ENCODE assay signal across 8 cellular contexts in genomic region chr16:57994778-57995177, GRCh38. TPM values are rescaled to one million over a fixed set of nuclear protein-coding genes. Genes with fewer than 3 reads are reported as not detected.
DNase-seq lines count a peak whose midpoint lies in the region; ATAC-seq, FAIRE-seq and TF ChIP-seq lines count a peak whose summit lies in the region.

No MANE protein-coding gene starts in this region.

- POLR2A ChIA-PET in HepG2 (lab: Yijun Ruan, JAX): no interaction called here

- H3K4me2 ChIP-seq in HepG2 (ENCODE audit: low read depth, low read length): no peak overlapping the region

- H3K4me3 ChIP-seq in adrenal gland (no peak overlapping the region), HepG2 (replicated peaks in 1 of 3; ENCODE audit: insufficient read depth in 1 of 3, low read depth in 2 of 3, low read length in 3 of 3) (no peak overlapping the region), sigmoid colon (no peak overlapping the region)

- 11 to 25% (median 16%) methylated on average over 4 of the region's 4 CpGs for WGBS in adrenal gland, 4 donors
- 50% methylated on average over 4 of the region's 4 CpGs for WGBS in HepG2 (ENCODE audit: low lambda C conversion rate)
- 19 to 28% methylated on average over 4 of the region's 4 CpGs for WGBS in sigmoid colon, 2 donors

- FAIRE-seq in HepG2 (lab: Jason Lieb, UNC): peak; percentile 40

- H4K20me1 ChIP-seq in HepG2 (ENCODE audit: insufficient read depth, low read length): no peaks in the 10 kb centered on the region

- no TSS peak for BruUV-seq in HepG2 (replicated peaks; lab: Mats Ljungman, UMichigan)

- peak; percentile 57 for DNase-seq in stimulated activated CD4-positive, alpha-beta T cell treated with anti-CD3 and anti-CD28 coated beads, Interleukin-15, amount 100 ng/mL, for 24 hours
- DNase-seq in stimulated activated CD4-positive, alpha-beta T cell treated with anti-CD3 and anti-CD28 coated beads, Interleukin-4, amount 100 ng/mL, for 4 hours: no peak
- DNase-seq in RKO (ENCODE audit: low spot score) (peak; percentile 58), adrenal gland (peak in 6 of 7 donors; percentile 70 to 85 (median 76)), HepG2 (ENCODE audit: low spot score) (peak; percentile 44), sigmoid colon (no peak)

- no peak overlapping the region for H2AFZ ChIP-seq in HepG2 (ENCODE audit: low read length)

- TF ChIP-seq EP300 in HepG2 (IDR thresholded peaks at IDR 0.05; ENCODE audit: low read depth in 2 of 2, low read length in 2 of 2): no peak
- TF ChIP-seq EP300 in HepG2 (CRISPR knock-in tag; IDR thresholded peaks at IDR 0.05; ENCODE audit: borderline replicate concordance): no peak
- TF ChIP-seq EP300 in sigmoid colon (IDR thresholded peaks at IDR 0.05): no peak

- TF ChIP-seq CTCF in adrenal gland (IDR thresholded peaks at IDR 0.05) (peak in 5 of 6 experiments; percentile 16 to 53 (median 46)), HepG2 (CRISPR knock-in tag; IDR thresholded peaks at IDR 0.05) (peak; percentile 63), sigmoid colon (IDR thresholded peaks at IDR 0.05) (no peak)

- peaks cover 0 to 22% of the 10 kb centered on the region in 2 donors for H3K36me3 ChIP-seq in adrenal gland (replicated peaks in 1 of 2)
- peaks cover 9 to 19% of the 10 kb centered on the region in 2 experiments; a peak in 4 of 5 replicates for H3K36me3 ChIP-seq in HepG2 (replicated peaks in 1 of 2; ENCODE audit: control insufficient read depth in 1 of 2, insufficient read depth in 2 of 2, low read length in 2 of 2)
- peaks cover 7 to 43% (median 27%) of the 10 kb centered on the region in 4 donors for H3K36me3 ChIP-seq in sigmoid colon

- H3K27me3 ChIP-seq in adrenal gland: no peaks in the 10 kb centered on the region
- peaks cover 2 to 4% of the 10 kb centered on the region in 2 experiments; a peak in 2 of 5 replicates for H3K27me3 ChIP-seq in HepG2 (ENCODE audit: control insufficient read depth in 1 of 2, insufficient read depth in 2 of 2, low read length in 2 of 2)
- no peaks in the 10 kb centered on the region for H3K27me3 ChIP-seq in sigmoid colon

- TF ChIP-seq RAD21 in HepG2 (CRISPR knock-in tag; IDR thresholded peaks at IDR 0.05): no peak

- intact Hi-C loops in adrenal gland (cut with DNase I): loop anchor here (5.0 to 10.0 kb wide), 5 partner anchors 52 to 410 kb away; no protein-coding TSS in a partner anchor
- intact Hi-C loops in HepG2 (cut with micrococcal nuclease; ENCODE audit: unreplicated experiment): no loop called here
- intact Hi-C loops in sigmoid colon (cut with DNase I): no loop called here

- CTCF ChIA-PET in HepG2 (lab: Yijun Ruan, JAX; ENCODE audit: low intra/inter-chr PET ratio, low total read pairs): interaction anchor here (1.8 kb wide), 1 partner anchor 96 kb away, joined by 5 read pairs; no protein-coding TSS in a partner anchor

- in situ Hi-C loops in HepG2 (cut with HindIII; ENCODE audit: extremely low pct_ligation_motif_present, low pct_unique_long_range_greater_than_20kb): no loop called here

- H3K9ac ChIP-seq in HepG2 (ENCODE audit: insufficient read depth, low read depth, low read length): no peak overlapping the region

- H3K4me1 ChIP-seq in adrenal gland (replicated peaks in 1 of 2): peaks cover 10 to 12% of the 10 kb centered on the region in 2 donors
- peaks cover 14% of the 10 kb centered on the region for H3K4me1 ChIP-seq in HepG2 (ENCODE audit: insufficient read depth, low read length)
- peaks cover 0 to 33% (median 18%) of the 10 kb centered on the region in 4 donors for H3K4me1 ChIP-seq in sigmoid colon

- ATAC-seq in HG03135 (IDR thresholded peaks at IDR 0.05; ENCODE audit: unreplicated experiment) (peak; percentile 51), HepG2 (peak; percentile 42), GM21515 (IDR thresholded peaks at IDR 0.05; ENCODE audit: unreplicated experiment) (no peak)

- H3K9me3 ChIP-seq in adrenal gland (replicated peaks in 1 of 3) (no peaks in the 10 kb centered on the region), HepG2 (ENCODE audit: low read length) (no peaks in the 10 kb centered on the region), sigmoid colon (no peaks in the 10 kb centered on the region)

- H3K27ac ChIP-seq in adrenal gland (no peak overlapping the region), HepG2 (ENCODE audit: extremely low read length, insufficient read depth, low read length) (no peak overlapping the region), sigmoid colon (no peak overlapping the region)

- peaks cover 4% of the 10 kb centered on the region for H3K79me2 ChIP-seq in HepG2 (ENCODE audit: insufficient read depth, low read length)

- TF ChIP-seq POLR2A in adrenal gland (IDR thresholded peaks at IDR 0.05): no peak
- no peak for TF ChIP-seq POLR2A in HepG2 (IDR thresholded peaks at IDR 0.05; ENCODE audit: insufficient read depth in 1 of 2, low read depth in 2 of 2, low read length in 2 of 2)
- TF ChIP-seq POLR2A in sigmoid colon (IDR thresholded peaks at IDR 0.05): no peak

RNA-seq across cellular contexts. Expression of gene ZNF319, which starts 5.7 kb away (rescaled TPM):
- total RNA-seq in adrenal gland (10 to 100 TPM in 6 of 8 donors, 1 to 10 TPM in 2; 5.6 to 17.9 (median 10.6) TPM), HepG2 (2016; rRNA removed; fragmentation: Illumina TruSeq; extraction: Trizol) (3.5 and 3.6 TPM in 2 replicates), sigmoid colon (1 to 10 TPM; 4.1 to 5.7 (median 4.9) TPM)
- polyA plus RNA-seq in adrenal gland (1 to 10 TPM; 3.2 to 5.0 (median 3.3) TPM), HepG2 (2011; rRNA removed) (2.4 and 5.2 TPM in 2 replicates), sigmoid colon (1 to 10 TPM; 1.2 to 5.7 (median 1.2) TPM)
- 0.51 and 0.88 TPM in 2 replicates for total RNA-seq in HepG2 (2016; cell fraction: cytosol; rRNA removed; fragmentation: Illumina TruSeq; extraction: Trizol; ENCODE audit: low read depth)
- total RNA-seq in HepG2 (2016; cell fraction: insoluble cytoplasmic fraction; rRNA removed; fragmentation: Illumina TruSeq; extraction: Trizol): 3.1 and 3.2 TPM in 2 replicates
- 2.3 and 2.7 TPM in 2 replicates for total RNA-seq in HepG2 (2016; cell fraction: membrane; rRNA removed; fragmentation: Illumina TruSeq; extraction: Trizol)
- total RNA-seq in HepG2 (2016; cell fraction: nucleus; rRNA removed; fragmentation: Illumina TruSeq; extraction: Trizol): 3.0 and 3.7 TPM in 2 replicates
- polyA plus RNA-seq in HepG2 (2011; cell fraction: cytosol; rRNA removed): 2.9 and 3.1 TPM in 2 replicates
- 7.2 and 8.1 TPM in 2 replicates for polyA plus RNA-seq in HepG2 (2011; cell fraction: nucleus; rRNA removed)
- polyA plus RNA-seq in HepG2 (2012): 2.2 and 4.4 TPM in 2 replicates
- polyA plus RNA-seq in HepG2 (2016; cell fraction: cytosol; fragmentation: Illumina TruSeq; extraction: Trizol; ENCODE audit: low read depth): 0.15 and 0.25 TPM in 2 replicates
- polyA plus RNA-seq in HepG2 (2016; cell fraction: insoluble cytoplasmic fraction; fragmentation: Illumina TruSeq; extraction: Trizol; ENCODE audit: low read depth): 4.6 TPM in 2 replicates
- 1.0 and 1.3 TPM in 2 replicates for polyA plus RNA-seq in HepG2 (2016; cell fraction: membrane; fragmentation: Illumina TruSeq; extraction: Trizol; ENCODE audit: low read depth)
- 5.6 TPM in 2 replicates for polyA plus RNA-seq in HepG2 (2016; cell fraction: nucleus; fragmentation: Illumina TruSeq; extraction: Trizol; ENCODE audit: insufficient read depth, low read depth)
- polyA minus RNA-seq in HepG2 (2011; rRNA and poly(A)+ RNA removed; ENCODE audit: low replicate concordance): 8.6 and 11.6 TPM in 2 replicates
- polyA minus RNA-seq in HepG2 (2011; cell fraction: cytosol; rRNA and poly(A)+ RNA removed): 4.9 and 6.1 TPM in 2 replicates
- 4.6 and 5.0 TPM in 2 replicates for polyA minus RNA-seq in HepG2 (2011; cell fraction: nucleus; rRNA and poly(A)+ RNA removed)

RNA-seq across cellular contexts. Expression of gene USB1, which starts 6.4 kb away (rescaled TPM):
- 100 to 1,000 TPM in 1 of 8 donors, 10 to 100 TPM in 7; 38.7 to 273 (median 54.6) TPM for total RNA-seq in adrenal gland
- 10 to 100 TPM; 26.9 to 38.6 (median 37.2) TPM for polyA plus RNA-seq in adrenal gland
- total RNA-seq in HepG2 (2016; rRNA removed; fragmentation: Illumina TruSeq; extraction: Trizol): 16.7 and 33.5 TPM in 2 replicates
- 11.1 and 11.2 TPM in 2 replicates for total RNA-seq in HepG2 (2016; cell fraction: cytosol; rRNA removed; fragmentation: Illumina TruSeq; extraction: Trizol; ENCODE audit: low read depth)
- 17.4 and 32.4 TPM in 2 replicates for total RNA-seq in HepG2 (2016; cell fraction: insoluble cytoplasmic fraction; rRNA removed; fragmentation: Illumina TruSeq; extraction: Trizol)
- total RNA-seq in HepG2 (2016; cell fraction: membrane; rRNA removed; fragmentation: Illumina TruSeq; extraction: Trizol): 47.5 and 49.4 TPM in 2 replicates
- 17.8 and 27.0 TPM in 2 replicates for total RNA-seq in HepG2 (2016; cell fraction: nucleus; rRNA removed; fragmentation: Illumina TruSeq; extraction: Trizol)
- 65.4 and 75.9 TPM in 2 replicates for polyA plus RNA-seq in HepG2 (2011; rRNA removed)
- 60.7 and 64.8 TPM in 2 replicates for polyA plus RNA-seq in HepG2 (2011; cell fraction: cytosol; rRNA removed)
- polyA plus RNA-seq in HepG2 (2011; cell fraction: nucleus; rRNA removed): 51.6 and 63.8 TPM in 2 replicates
- polyA plus RNA-seq in HepG2 (2012): 24.1 and 47.2 TPM in 2 replicates
- polyA plus RNA-seq in HepG2 (2016; cell fraction: cytosol; fragmentation: Illumina TruSeq; extraction: Trizol; ENCODE audit: low read depth): 54.6 and 63.3 TPM in 2 replicates
- polyA plus RNA-seq in HepG2 (2016; cell fraction: insoluble cytoplasmic fraction; fragmentation: Illumina TruSeq; extraction: Trizol; ENCODE audit: low read depth): 76.8 and 103 TPM in 2 replicates
- 136 and 142 TPM in 2 replicates for polyA plus RNA-seq in HepG2 (2016; cell fraction: membrane; fragmentation: Illumina TruSeq; extraction: Trizol; ENCODE audit: low read depth)
- 62.4 and 62.9 TPM in 2 replicates for polyA plus RNA-seq in HepG2 (2016; cell fraction: nucleus; fragmentation: Illumina TruSeq; extraction: Trizol; ENCODE audit: insufficient read depth, low read depth)
- polyA minus RNA-seq in HepG2 (2011; rRNA and poly(A)+ RNA removed; ENCODE audit: low replicate concordance): 97.4 and 101 TPM in 2 replicates
- polyA minus RNA-seq in HepG2 (2011; cell fraction: cytosol; rRNA and poly(A)+ RNA removed): 44.2 and 48.1 TPM in 2 replicates
- polyA minus RNA-seq in HepG2 (2011; cell fraction: nucleus; rRNA and poly(A)+ RNA removed): 30.8 and 37.7 TPM in 2 replicates
- total RNA-seq in sigmoid colon: 10 to 100 TPM; 19.9 to 44.9 (median 34.9) TPM
- polyA plus RNA-seq in sigmoid colon: 10 to 100 TPM; 31.1 to 39.1 (median 36.6) TPM

RNA-seq across cellular contexts. Expression of gene CNGB1, which starts 23.9 kb away (rescaled TPM):
- total RNA-seq in adrenal gland (1 to 10 TPM in 2 of 8 donors, under 1 TPM in 1, not detected in 5; 0.84 to 2.1 (median 1.5) TPM), HepG2 (2016; rRNA removed; fragmentation: Illumina TruSeq; extraction: Trizol) (0.02 and 0.03 TPM in 2 replicates), sigmoid colon (10 to 100 TPM in 1 of 4 donors, 1 to 10 TPM in 1, under 1 TPM in 1, not detected in 1; 0.71 to 13.0 (median 2.0) TPM)
- polyA plus RNA-seq in adrenal gland (1 to 10 TPM in 1 of 3 donors, under 1 TPM in 2; 0.67 to 1.9 (median 0.99) TPM), HepG2 (2011; rRNA removed) (0.15 and 0.29 TPM in 2 replicates), sigmoid colon (under 1 TPM in 1 of 3 donors, not detected in 2; 0.70 TPM)
- total RNA-seq in HepG2 (2016; cell fraction: cytosol; rRNA removed; fragmentation: Illumina TruSeq; extraction: Trizol; ENCODE audit: low read depth): not detected in 2 replicates
- total RNA-seq in HepG2 (2016; cell fraction: insoluble cytoplasmic fraction; rRNA removed; fragmentation: Illumina TruSeq; extraction: Trizol): 0.03 and 0.09 TPM in 2 replicates
- total RNA-seq in HepG2 (2016; cell fraction: membrane; rRNA removed; fragmentation: Illumina TruSeq; extraction: Trizol): 0.53 TPM in 1 of 2 replicates, not detected in the other
- not detected in 2 replicates for total RNA-seq in HepG2 (2016; cell fraction: nucleus; rRNA removed; fragmentation: Illumina TruSeq; extraction: Trizol)
- 0.15 and 0.33 TPM in 2 replicates for polyA plus RNA-seq in HepG2 (2011; cell fraction: cytosol; rRNA removed)
- 0.08 and 0.38 TPM in 2 replicates for polyA plus RNA-seq in HepG2 (2011; cell fraction: nucleus; rRNA removed)
- polyA plus RNA-seq in HepG2 (2012): 0.08 and 0.84 TPM in 2 replicates
- polyA plus RNA-seq in HepG2 (2016; cell fraction: cytosol; fragmentation: Illumina TruSeq; extraction: Trizol; ENCODE audit: low read depth): 0.09 and 0.19 TPM in 2 replicates
- polyA plus RNA-seq in HepG2 (2016; cell fraction: insoluble cytoplasmic fraction; fragmentation: Illumina TruSeq; extraction: Trizol; ENCODE audit: low read depth): 0.05 TPM in 1 of 2 replicates, not detected in the other
- not detected in 2 replicates for polyA plus RNA-seq in HepG2 (2016; cell fraction: membrane; fragmentation: Illumina TruSeq; extraction: Trizol; ENCODE audit: low read depth)
- polyA plus RNA-seq in HepG2 (2016; cell fraction: nucleus; fragmentation: Illumina TruSeq; extraction: Trizol; ENCODE audit: insufficient read depth, low read depth): not detected in 2 replicates
- 4.0 and 16.2 TPM in 2 replicates for polyA minus RNA-seq in HepG2 (2011; rRNA and poly(A)+ RNA removed; ENCODE audit: low replicate concordance)
- polyA minus RNA-seq in HepG2 (2011; cell fraction: cytosol; rRNA and poly(A)+ RNA removed): 0.10 TPM in 1 of 2 replicates, not detected in the other
- 0.64 and 1.5 TPM in 2 replicates for polyA minus RNA-seq in HepG2 (2011; cell fraction: nucleus; rRNA and poly(A)+ RNA removed)

RNA-seq across cellular contexts. Expression of gene MMP15, which starts 30.8 kb away (rescaled TPM):
- 10 to 100 TPM in 3 of 8 donors, 1 to 10 TPM in 5; 5.3 to 11.4 (median 7.2) TPM for total RNA-seq in adrenal gland
- polyA plus RNA-seq in adrenal gland: 1 to 10 TPM; 2.5 to 8.6 (median 7.0) TPM
- total RNA-seq in HepG2 (2016; rRNA removed; fragmentation: Illumina TruSeq; extraction: Trizol): 17.2 and 35.2 TPM in 2 replicates
- total RNA-seq in HepG2 (2016; cell fraction: cytosol; rRNA removed; fragmentation: Illumina TruSeq; extraction: Trizol; ENCODE audit: low read depth): 3.1 and 4.0 TPM in 2 replicates
- 15.2 and 35.5 TPM in 2 replicates for total RNA-seq in HepG2 (2016; cell fraction: insoluble cytoplasmic fraction; rRNA removed; fragmentation: Illumina TruSeq; extraction: Trizol)
- total RNA-seq in HepG2 (2016; cell fraction: membrane; rRNA removed; fragmentation: Illumina TruSeq; extraction: Trizol): 11.7 and 12.8 TPM in 2 replicates
- total RNA-seq in HepG2 (2016; cell fraction: nucleus; rRNA removed; fragmentation: Illumina TruSeq; extraction: Trizol): 29.8 and 35.0 TPM in 2 replicates
- polyA plus RNA-seq in HepG2 (2011; rRNA removed): 44.9 and 65.2 TPM in 2 replicates
- polyA plus RNA-seq in HepG2 (2011; cell fraction: cytosol; rRNA removed): 48.2 and 63.4 TPM in 2 replicates
- polyA plus RNA-seq in HepG2 (2011; cell fraction: nucleus; rRNA removed): 48.7 and 49.3 TPM in 2 replicates
- polyA plus RNA-seq in HepG2 (2012): 31.4 and 52.1 TPM in 2 replicates
- polyA plus RNA-seq in HepG2 (2016; cell fraction: cytosol; fragmentation: Illumina TruSeq; extraction: Trizol; ENCODE audit: low read depth): 3.1 and 3.6 TPM in 2 replicates
- 20.6 and 24.8 TPM in 2 replicates for polyA plus RNA-seq in HepG2 (2016; cell fraction: insoluble cytoplasmic fraction; fragmentation: Illumina TruSeq; extraction: Trizol; ENCODE audit: low read depth)
- polyA plus RNA-seq in HepG2 (2016; cell fraction: membrane; fragmentation: Illumina TruSeq; extraction: Trizol; ENCODE audit: low read depth): 9.3 and 9.6 TPM in 2 replicates
- polyA plus RNA-seq in HepG2 (2016; cell fraction: nucleus; fragmentation: Illumina TruSeq; extraction: Trizol; ENCODE audit: insufficient read depth, low read depth): 59.2 and 61.3 TPM in 2 replicates
- polyA minus RNA-seq in HepG2 (2011; rRNA and poly(A)+ RNA removed; ENCODE audit: low replicate concordance): 32.1 and 99.8 TPM in 2 replicates
- 50.9 and 56.7 TPM in 2 replicates for polyA minus RNA-seq in HepG2 (2011; cell fraction: cytosol; rRNA and poly(A)+ RNA removed)
- 14.2 and 19.3 TPM in 2 replicates for polyA minus RNA-seq in HepG2 (2011; cell fraction: nucleus; rRNA and poly(A)+ RNA removed)
- total RNA-seq in sigmoid colon: 10 to 100 TPM in 1 of 4 donors, 1 to 10 TPM in 3; 2.3 to 10.5 (median 5.1) TPM
- 10 to 100 TPM; 10.8 to 54.0 (median 13.4) TPM for polyA plus RNA-seq in sigmoid colon

Comparison
In these comparisons a context has a peak if more than half of its experiments do, and no peak if none do; other contexts are left out.
1. DNase-seq: peak in stimulated activated CD4-positive, alpha-beta T cell treated with anti-CD3 and anti-CD28 coated beads, Interleukin-15, amount 100 ng/mL, for 24 hours (single experiment), RKO (single experiment), adrenal gland (6 of 7) and HepG2 (single experiment); none in stimulated activated CD4-positive, alpha-beta T cell treated with anti-CD3 and anti-CD28 coated beads, Interleukin-4, amount 100 ng/mL, for 4 hours (0 of 2) and sigmoid colon (single experiment).
2. CTCF ChIP-seq: peak in adrenal gland (5 of 6) and HepG2 (single experiment); none in sigmoid colon (0 of 4).
3. intact Hi-C loops: an anchor here in adrenal gland (5.0 to 10.0 kb wide); none called in HepG2 and sigmoid colon.